In genomic region chr10:100373298-100374136, GRCh38 we compare ENCODE assay signal across 8 cellular contexts. TPM values are rescaled to one million over a fixed set of nuclear protein-coding genes. Genes with fewer than 3 reads are reported as not detected.
DNase-seq lines count a peak whose midpoint lies in the region; TF ChIP-seq lines count a peak whose summit lies in the region.

No MANE protein-coding gene starts in this region.

- no peaks in the 10 kb centered on the region for H3K36me3 Mint-ChIP-seq in activated naive CD4-positive, alpha-beta T cell treated with anti-CD3 and anti-CD28 coated beads for 36 hours (ENCODE audit: low read depth)

- DNase-seq in GM04504 (ENCODE audit: low read depth) (peak; percentile 97), HFF-Myc (ENCODE audit: extremely low read depth, low read depth) (peak; percentile 96), MV-4-11 (lab: John Stamatoyannopoulos, UW) (peak; percentile 97), SJCRH30 (peak; percentile 99 to 100), globus pallidus (ENCODE audit: low spot score) (peak; percentile 99), non-pigmented ciliary epithelial cell (ENCODE audit: low read depth) (peak; percentile 99), superior temporal gyrus (ENCODE audit: extremely low spot score) (peak; percentile 99)
- peak; percentile 99 for DNase-seq in activated naive CD4-positive, alpha-beta T cell treated with anti-CD3 and anti-CD28 coated beads for 36 hours

- peaks cover 30% of the 10 kb centered on the region for H3K4me1 Mint-ChIP-seq in activated naive CD4-positive, alpha-beta T cell treated with anti-CD3 and anti-CD28 coated beads for 36 hours (ENCODE audit: low read depth)

- no peaks in the 10 kb centered on the region for H3K9me3 Mint-ChIP-seq in activated naive CD4-positive, alpha-beta T cell treated with anti-CD3 and anti-CD28 coated beads for 36 hours

- H3K27me3 ChIP-seq in SJCRH30, result no peaks in the 10 kb centered on the region

- no peaks in the 10 kb centered on the region for H3K9me3 ChIP-seq in SJCRH30 (replicated peaks)

- H3K4me3 ChIP-seq in HFF-Myc (replicated peaks; ENCODE audit: low read depth, low read length) (peak overlapping the region; percentile 51), SJCRH30 (peak overlapping the region; percentile 66)

- peak overlapping the region; percentile 83 for H3K27ac ChIP-seq in SJCRH30

- H3K36me3 ChIP-seq in SJCRH30, result no peaks in the 10 kb centered on the region

- no peak overlapping the region for H3K27ac Mint-ChIP-seq in activated naive CD4-positive, alpha-beta T cell treated with anti-CD3 and anti-CD28 coated beads for 36 hours

- CTCF ChIA-PET in activated naive CD4-positive, alpha-beta T cell treated with anti-CD3 and anti-CD28 coated beads for 36 hours (lab: Charles Lee), result interaction anchor here (0.6 to 1.8 kb wide), 8 partner anchors 22 to 202 kb away, joined by 3 to 10 read pairs (median 4); partner anchors contain the start of gene SCD

- H3K4me1 ChIP-seq in SJCRH30, result peaks cover 21% of the 10 kb centered on the region

- H3K27me3 Mint-ChIP-seq in activated naive CD4-positive, alpha-beta T cell treated with anti-CD3 and anti-CD28 coated beads for 36 hours (ENCODE audit: low read depth), result no peaks in the 10 kb centered on the region

- H3K4me3 Mint-ChIP-seq in activated naive CD4-positive, alpha-beta T cell treated with anti-CD3 and anti-CD28 coated beads for 36 hours, result no peak overlapping the region

- intact Hi-C loops in activated naive CD4-positive, alpha-beta T cell treated with anti-CD3 and anti-CD28 coated beads for 36 hours (cut with micrococcal nuclease), result loop anchor here (1.0 to 5.0 kb wide), 11 partner anchors 46 to 941 kb away; partner anchors contain the start of genes BLOC1S2, CHUK, COX15 and CUTC

- no peak for TF ChIP-seq CTCF in HFF-Myc (IDR thresholded peaks at IDR 0.05; ENCODE audit: low read depth, low read length, missing control alignments)

RNA-seq across cellular contexts. Expression of gene SCD, which starts 26.5 kb away (rescaled TPM):
- total RNA-seq in SJCRH30 (2014; rRNA removed; shearing (Covaris generic)), result 421 and 427 TPM in 2 replicates
- 100 to 1,000 TPM; 161 to 169 TPM for total RNA-seq in activated naive CD4-positive, alpha-beta T cell treated with anti-CD3 and anti-CD28 coated beads for 36 hours

RNA-seq across cellular contexts. Expression of gene PKD2L1, which starts 43.5 kb away (rescaled TPM):
- not detected in 2 replicates for total RNA-seq in SJCRH30 (2014; rRNA removed; shearing (Covaris generic))
- total RNA-seq in activated naive CD4-positive, alpha-beta T cell treated with anti-CD3 and anti-CD28 coated beads for 36 hours, result not detected

Comparison
In these comparisons a context has a peak if more than half of its experiments do, and no peak if none do; other contexts are left out.
1. Peak in every context shown above with its lines: DNase-seq, H3K4me3 ChIP-seq and H3K27ac ChIP-seq.